In genomic region chr14:38185661-38186060, GRCh38 we compare ENCODE assay signal across 10 cellular contexts. TPM values are rescaled to one million over a fixed set of nuclear protein-coding genes. Genes with fewer than 3 reads are reported as not detected.
"Had no signal": no experiment of that assay in that cellular context is flagged by ENCODE, and none has a peak within 500 bp of the region (broad histone marks: within the 10 kb centered on the region; RNA-seq: fewer than 3 reads in every experiment).

No MANE protein-coding gene starts in this region.

- H3K36me3 Mint-ChIP-seq: IgD-negative memory B cell had no signal

- ATAC-seq: HCT116, HepG2 had no signal

- H3K9me3 Mint-ChIP-seq: HFFc6 had no signal

- H3K27ac Mint-ChIP-seq: HFFc6, IgD-negative memory B cell had no signal

- H3K27me3 Mint-ChIP-seq: IgD-negative memory B cell had no signal

- H3K9me3 ChIP-seq: HAP-1 had no signal

- H3K36me3 ChIP-seq: HAP-1 had no signal

- H2AFZ ChIP-seq: GM23248 had no signal

- H3K4me3 ChIP-seq: GM23248, HAP-1 had no signal

- DNase-seq: GM23248, H7, HFFc6, KBM-7 had no signal

- H3K4me3 Mint-ChIP-seq: HFFc6, IgD-negative memory B cell had no signal

- H3K9ac ChIP-seq: GM23248 had no signal

- H3K27ac ChIP-seq: GM23248, HL-60 had no signal

- H3K4me1 ChIP-seq: HAP-1 had no signal

RNA-seq across cellular contexts. Expression of gene SSTR1, which starts 22.0 kb away (rescaled TPM):
- total RNA-seq: HT1080 had no signal
- polyA plus RNA-seq: IgD-negative memory B cell had no signal
